ENCODE assay signal across 1 cellular context in the genomic region with DNA sequence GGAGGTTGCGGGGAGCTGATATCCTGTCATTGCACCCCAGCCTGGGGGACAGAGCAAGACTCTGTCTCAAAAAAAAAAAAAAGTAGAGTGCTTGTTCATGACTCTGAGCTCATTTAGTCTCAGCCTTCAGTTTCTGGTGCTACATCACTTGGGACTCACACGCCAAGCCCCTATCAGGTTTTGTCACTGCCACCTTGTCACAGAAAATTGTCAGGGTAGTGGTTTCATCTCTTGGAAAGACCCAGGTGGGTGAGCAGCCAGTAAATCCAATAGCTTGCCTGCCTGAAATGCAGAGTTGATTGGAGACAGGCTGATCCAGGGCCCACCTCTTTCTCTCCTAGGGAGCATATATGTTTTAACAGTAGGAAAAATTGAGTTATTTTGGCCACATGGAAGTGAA.
TF ChIP-seq lines count a peak whose summit lies in the region.

No MANE protein-coding gene starts in this region.

TF ChIP-seq in liver, 16 proteins besides CTCF, POLR2A, EP300 and RAD21 (continued from another document):
- TF ChIP-seq, protein P1, sequence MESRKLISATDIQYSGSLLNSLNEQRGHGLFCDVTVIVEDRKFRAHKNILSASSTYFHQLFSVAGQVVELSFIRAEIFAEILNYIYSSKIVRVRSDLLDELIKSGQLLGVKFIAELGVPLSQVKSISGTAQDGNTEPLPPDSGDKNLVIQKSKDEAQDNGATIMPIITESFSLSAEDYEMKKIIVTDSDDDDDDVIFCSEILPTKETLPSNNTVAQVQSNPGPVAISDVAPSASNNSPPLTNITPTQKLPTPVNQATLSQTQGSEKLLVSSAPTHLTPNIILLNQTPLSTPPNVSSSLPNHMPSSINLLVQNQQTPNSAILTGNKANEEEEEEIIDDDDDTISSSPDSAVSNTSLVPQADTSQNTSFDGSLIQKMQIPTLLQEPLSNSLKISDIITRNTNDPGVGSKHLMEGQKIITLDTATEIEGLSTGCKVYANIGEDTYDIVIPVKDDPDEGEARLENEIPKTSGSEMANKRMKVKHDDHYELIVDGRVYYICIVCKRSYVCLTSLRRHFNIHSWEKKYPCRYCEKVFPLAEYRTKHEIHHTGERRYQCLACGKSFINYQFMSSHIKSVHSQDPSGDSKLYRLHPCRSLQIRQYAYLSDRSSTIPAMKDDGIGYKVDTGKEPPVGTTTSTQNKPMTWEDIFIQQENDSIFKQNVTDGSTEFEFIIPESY (IDR thresholded peaks at IDR 0.05): no peak
- no peak for TF ChIP-seq HNF4A (conservative IDR thresholded peaks at IDR 0.05)
